ENCODE assay signal across 17 cellular contexts in genomic region chr12:561116-561705, GRCh38.
A peak's percentile ranks its signal among the peaks of the same experiment; 100 is the strongest.
DNase-seq lines count a peak whose midpoint lies in the region; ATAC-seq and TF ChIP-seq lines count a peak whose summit lies in the region.
"Had no signal": no experiment of that assay in that cellular context is flagged by ENCODE, and none has a peak within 500 bp of the region (broad histone marks: within the 10 kb centered on the region; RNA-seq: fewer than 3 reads in every experiment).

No MANE protein-coding gene starts in this region.

- H3K4me2 ChIP-seq in BLaER1 treated with 17β-estradiol and CSF1 and Interleukin-3, amounts not matched to agents 10 nM and 100 nM: peak overlapping the region; percentile 86 to 99 (median 97)
- no peak overlapping the region for H3K4me2 ChIP-seq in DND-41 (ENCODE audit: insufficient read depth, low read length)
- H3K4me2 ChIP-seq: smooth muscle cell had no signal

- H3K27ac ChIP-seq in BLaER1 treated with 17β-estradiol and CSF1 and Interleukin-3, amounts not matched to agents 10 nM and 100 nM: peak overlapping the region; percentile 24 to 86 (median 47); a peak in 17 of 22 replicates
- H3K27ac ChIP-seq in DND-41 (ENCODE audit: low read length): no peak overlapping the region
- H3K27ac ChIP-seq: colonic mucosa, GM23248, parathyroid adenoma had no signal

- peaks cover 0 to 33% (median 0%) of the 10 kb centered on the region in 11 experiments; a peak in 8 of 22 replicates for H3K36me3 ChIP-seq in BLaER1 treated with 17β-estradiol and CSF1 and Interleukin-3, amounts not matched to agents 10 nM and 100 nM
- H3K36me3 ChIP-seq in DND-41 (ENCODE audit: insufficient read depth, low read length): no peaks in the 10 kb centered on the region
- H3K36me3 ChIP-seq: colonic mucosa had no signal

- H3K79me2 ChIP-seq in DND-41 (ENCODE audit: insufficient read depth, low read length): no peaks in the 10 kb centered on the region
- H3K79me2 ChIP-seq: parathyroid adenoma had no signal

- H3K9ac ChIP-seq in BLaER1 treated with 17β-estradiol and CSF1 and Interleukin-3, amounts not matched to agents 10 nM and 100 nM: peak overlapping the region; percentile 9 to 76 (median 58); a peak in 18 of 22 replicates
- H3K9ac ChIP-seq in DND-41 (ENCODE audit: low read depth, low read length): no peak overlapping the region
- H3K9ac ChIP-seq: GM23248, parathyroid adenoma had no signal

- H4K20me1 ChIP-seq in BLaER1 treated with 17β-estradiol and CSF1 and Interleukin-3, amounts not matched to agents 10 nM and 100 nM: peaks cover 0 to 37% (median 12%) of the 10 kb centered on the region in 11 experiments; a peak in 10 of 22 replicates
- H4K20me1 ChIP-seq in DND-41 (ENCODE audit: insufficient read depth, low read length): 0 out of 2 replicates have a peak, but pooled peaks cover 2% of the 10 kb centered on the region

- DNase-seq in DND-41 (peak; percentile 49), sciatic nerve (ENCODE audit: low spot score) (no peak)
- no peak for DNase-seq in effector memory CD8-positive, alpha-beta T cell
- no peak for DNase-seq in activated CD8-positive, alpha-beta T cell treated with anti-CD3 and anti-CD28 coated beads for 36 hours
- DNase-seq: activated CD8-positive, alpha-beta T cell treated with anti-CD3 and anti-CD28 coated beads, Interleukin-2, amount 10 ng/mL, durations not matched to agents 7 days and 5 days; activated T-cell treated with anti-CD3 and anti-CD28 coated beads, Interleukin-2, amount 50 U/mL, for 48 hours; colonic mucosa; GM23248; islet precursor cell; NCI-H524 treated with DMSO at 0.1 percent for 48 hours; stimulated activated CD4-positive, alpha-beta T cell treated with anti-CD3 and anti-CD28 coated beads, Interleukin-4, amount 100 ng/mL, for 24 hours had no signal

- peaks cover 3% of the 10 kb centered on the region for H3K36me3 Mint-ChIP-seq in effector memory CD8-positive, alpha-beta T cell (ENCODE audit: insufficient read depth)
- H3K36me3 Mint-ChIP-seq in activated CD8-positive, alpha-beta T cell treated with anti-CD3 and anti-CD28 coated beads for 36 hours (ENCODE audit: low read depth): no peaks in the 10 kb centered on the region
- H3K36me3 Mint-ChIP-seq: activated naive CD4-positive, alpha-beta T cell treated with anti-CD3 and anti-CD28 coated beads, Interleukin-2, amount 50 U/mL, for 24 hours had no signal

- no peak overlapping the region for H3K4me3 Mint-ChIP-seq in effector memory CD8-positive, alpha-beta T cell
- no peak overlapping the region for H3K4me3 Mint-ChIP-seq in activated CD8-positive, alpha-beta T cell treated with anti-CD3 and anti-CD28 coated beads for 36 hours

- H3K4me1 ChIP-seq in BLaER1 treated with 17β-estradiol and CSF1 and Interleukin-3, amounts not matched to agents 10 nM and 100 nM: peaks cover 70 to 92% (median 81%) of the 10 kb centered on the region in 10 experiments
- H3K4me1 ChIP-seq in DND-41 (ENCODE audit: insufficient read depth, low read length): peaks cover 33% of the 10 kb centered on the region
- H3K4me1 ChIP-seq: colonic mucosa, parathyroid adenoma had no signal

- 0 out of 22 replicates have a peak, but pooled peaks cover 0 to 4% (median 0%) of the 10 kb centered on the region in 11 experiments for H3K27me3 ChIP-seq in BLaER1 treated with 17β-estradiol and CSF1 and Interleukin-3, amounts not matched to agents 10 nM and 100 nM
- H3K27me3 ChIP-seq in DND-41 (ENCODE audit: insufficient read depth, low read length, poor library complexity): no peaks in the 10 kb centered on the region
- H3K27me3 ChIP-seq: colonic mucosa had no signal

- intact Hi-C loops in sciatic nerve (cut with DNase I): loop anchor here (10.0 kb wide), 1 partner anchor 394 kb away; no protein-coding TSS in a partner anchor
- intact Hi-C loops in activated CD8-positive, alpha-beta T cell treated with anti-CD3 and anti-CD28 coated beads for 36 hours (cut with micrococcal nuclease): loop anchor here (10.0 kb wide), 1 partner anchor 384 kb away; the partner anchor contains the start of gene RAD52

- POLR2A ChIA-PET in activated CD8-positive, alpha-beta T cell treated with anti-CD3 and anti-CD28 coated beads for 36 hours (lab: Charles Lee): interaction anchor here (1.4 kb wide), 1 partner anchor 190 kb away, joined by 3 read pairs; no protein-coding TSS in a partner anchor

- H3K9me3 Mint-ChIP-seq in effector memory CD8-positive, alpha-beta T cell: no peaks in the 10 kb centered on the region
- H3K9me3 Mint-ChIP-seq in activated CD8-positive, alpha-beta T cell treated with anti-CD3 and anti-CD28 coated beads for 36 hours: no peaks in the 10 kb centered on the region
- H3K9me3 Mint-ChIP-seq: activated naive CD4-positive, alpha-beta T cell treated with anti-CD3 and anti-CD28 coated beads, Interleukin-2, amount 50 U/mL, for 24 hours had no signal

- TF ChIP-seq CTCF in DND-41 (IDR thresholded peaks at IDR 0.05; ENCODE audit: borderline replicate concordance, extremely low read depth, low read length, poor library complexity, severe bottlenecking): no peak
- no peak for TF ChIP-seq CTCF in activated CD8-positive, alpha-beta T cell treated with anti-CD3 and anti-CD28 coated beads for 36 hours (IDR thresholded peaks at IDR 0.05)

- H2AFZ ChIP-seq in DND-41 (ENCODE audit: low read depth, low read length): no peak overlapping the region
- H2AFZ ChIP-seq: GM23248, parathyroid adenoma had no signal

- peak overlapping the region; percentile 20 to 51 (median 40); a peak in 17 of 20 replicates for H3K4me3 ChIP-seq in BLaER1 treated with 17β-estradiol and CSF1 and Interleukin-3, amounts not matched to agents 10 nM and 100 nM
- no peak overlapping the region for H3K4me3 ChIP-seq in DND-41 (ENCODE audit: low read depth in 1 of 2, low read length in 2 of 2)
- H3K4me3 ChIP-seq: colonic mucosa, GM23248, smooth muscle cell had no signal

- no peaks in the 10 kb centered on the region for H3K27me3 Mint-ChIP-seq in effector memory CD8-positive, alpha-beta T cell
- H3K27me3 Mint-ChIP-seq in activated CD8-positive, alpha-beta T cell treated with anti-CD3 and anti-CD28 coated beads for 36 hours: no peaks in the 10 kb centered on the region
- H3K27me3 Mint-ChIP-seq: activated naive CD4-positive, alpha-beta T cell treated with anti-CD3 and anti-CD28 coated beads, Interleukin-2, amount 50 U/mL, for 24 hours had no signal

- peaks cover 46% of the 10 kb centered on the region in 2 donors for H3K4me1 Mint-ChIP-seq in effector memory CD8-positive, alpha-beta T cell (ENCODE audit: low read depth in 2 of 2)
- peaks cover 47% of the 10 kb centered on the region for H3K4me1 Mint-ChIP-seq in activated CD8-positive, alpha-beta T cell treated with anti-CD3 and anti-CD28 coated beads for 36 hours (ENCODE audit: low read depth)

- CTCF ChIA-PET in activated CD8-positive, alpha-beta T cell treated with anti-CD3 and anti-CD28 coated beads for 36 hours (lab: Charles Lee): interaction anchor here (1.4 to 1.6 kb wide), 2 partner anchors 14 to 532 kb away, joined by 3 to 4 read pairs; no protein-coding TSS in a partner anchor

- peak overlapping the region; percentile 28 to 39 for H3K27ac Mint-ChIP-seq in effector memory CD8-positive, alpha-beta T cell
- H3K27ac Mint-ChIP-seq in activated CD8-positive, alpha-beta T cell treated with anti-CD3 and anti-CD28 coated beads for 36 hours: no peak overlapping the region

- ATAC-seq in DND-41 (ENCODE audit: insufficient read depth, low read depth) (no peak), sciatic nerve (peak; percentile 2), GM18861 (IDR thresholded peaks at IDR 0.05; ENCODE audit: unreplicated experiment) (no peak), HG03135 (IDR thresholded peaks at IDR 0.05; ENCODE audit: unreplicated experiment) (no peak)
- ATAC-seq in effector memory CD8-positive, alpha-beta T cell (replicated peaks): no peak
- no peak for ATAC-seq in activated CD8-positive, alpha-beta T cell treated with anti-CD3 and anti-CD28 coated beads for 36 hours
- ATAC-seq: activated CD8-positive, alpha-beta T cell treated with anti-CD3 and anti-CD28 coated beads, Interleukin-2, amount 10 ng/mL, durations not matched to agents 7 days and 5 days had no signal

- H3K9me3 ChIP-seq in BLaER1 treated with 17β-estradiol and CSF1 and Interleukin-3, amounts not matched to agents 10 nM and 100 nM (replicated peaks in 1 of 11): no peaks in the 10 kb centered on the region
- no peaks in the 10 kb centered on the region for H3K9me3 ChIP-seq in DND-41 (ENCODE audit: insufficient read depth, low read length, severe bottlenecking)
- H3K9me3 ChIP-seq: colonic mucosa had no signal

Comparison
In these comparisons a context has a peak if more than half of its experiments do, and no peak if none do; other contexts are left out.
1. H3K4me3 ChIP-seq: peak in BLaER1 treated with 17β-estradiol and CSF1 and Interleukin-3, amounts not matched to agents 10 nM and 100 nM (10 of 10); none in DND-41 (0 of 2).